In the genomic region with DNA sequence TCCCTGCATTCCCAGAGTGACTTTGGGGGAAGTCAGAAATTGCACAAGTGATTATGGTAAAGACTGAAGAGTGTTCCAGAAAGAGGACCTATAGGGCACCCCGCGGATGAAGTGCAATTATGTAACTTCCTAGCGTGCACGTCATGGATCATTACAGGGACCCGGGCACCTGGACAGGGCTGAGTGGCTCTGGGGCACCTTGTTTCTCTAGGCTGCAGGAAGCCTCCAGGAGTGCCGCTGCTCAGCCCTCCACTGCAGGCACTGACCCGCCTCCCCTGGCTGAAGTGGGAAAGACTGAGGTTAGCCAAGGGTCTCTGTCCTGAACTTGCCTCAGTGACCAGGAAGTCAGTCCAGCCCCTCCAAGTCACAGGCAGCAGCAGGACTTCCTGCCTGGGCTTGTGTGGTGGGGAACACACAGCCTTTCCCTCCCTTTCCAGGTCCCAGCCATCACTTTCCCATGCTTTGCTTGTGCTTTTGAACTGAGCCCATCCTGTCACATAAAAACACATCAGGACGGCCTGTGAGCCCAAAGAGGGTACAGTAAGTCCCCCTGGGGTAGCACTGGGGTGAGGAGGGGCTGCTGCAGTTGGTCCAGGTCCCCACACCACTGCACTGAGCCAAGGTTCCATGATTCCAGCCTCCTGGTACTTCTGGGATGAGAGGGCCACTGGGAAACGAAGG, we compare ENCODE assay signal across 17 cellular contexts. TPM values are rescaled to one million over a fixed set of nuclear protein-coding genes. Genes with fewer than 3 reads are reported as not detected.
DNase-seq lines count a peak whose midpoint lies in the region; ATAC-seq, FAIRE-seq and TF ChIP-seq lines count a peak whose summit lies in the region.
"Had no signal": no experiment of that assay in that cellular context is flagged by ENCODE, and none has a peak within 500 bp of the region (broad histone marks: within the 10 kb centered on the region; RNA-seq: fewer than 3 reads in every experiment).

No MANE protein-coding gene starts in this region.

- no peak for TF ChIP-seq EP300 in H1 (IDR thresholded peaks at IDR 0.05; ENCODE audit: borderline replicate concordance in 1 of 2, low read depth in 2 of 2, low read length in 2 of 2)

- no peak overlapping the region; the same call in 1 of the 2 replicates for H4K8ac ChIP-seq in H1 (ENCODE audit: extremely low read depth, insufficient read depth, low read length)

- no peaks in the 10 kb centered on the region; the same call in 1 of the 2 replicates for H3K23me2 ChIP-seq in H1 (ENCODE audit: low read depth, low read length)

- POLR2A ChIA-PET in H1 (lab: Charles Lee; ENCODE audit: partially characterized antibody), result interaction anchor here (0.8 kb wide), 1 partner anchor 11 kb away, joined by 3 read pairs; no protein-coding TSS in a partner anchor
- POLR2A ChIA-PET in CD8-positive, alpha-beta T cell (lab: Charles Lee), result no interaction called here

- H2AFZ ChIP-seq in GM23338 (no peak overlapping the region), H1 (ENCODE audit: low read length) (no peak overlapping the region)

- no peak overlapping the region for H3K4me3 Mint-ChIP-seq in GM23338
- H3K4me3 Mint-ChIP-seq in CD8-positive, alpha-beta T cell, result no peak overlapping the region
- H3K4me3 Mint-ChIP-seq: B cell had no signal

- TF ChIP-seq POLR2A in H1 (IDR thresholded peaks at IDR 0.05; ENCODE audit: control extremely low read depth in 1 of 2, low read depth in 2 of 2, low read length in 2 of 2), result no peak

- no peak overlapping the region for H3K23ac ChIP-seq in H1 (ENCODE audit: insufficient read length)

- no peak overlapping the region for H4K91ac ChIP-seq in H1 (replicated peaks; ENCODE audit: insufficient read length, low read length)

- no peak overlapping the region; the same call in 1 of the 2 replicates for H2BK12ac ChIP-seq in H1 (ENCODE audit: low read depth, low read length)

- H3K36me3 Mint-ChIP-seq in GM23338 (ENCODE audit: low read depth), result peaks cover 3% of the 10 kb centered on the region; the same call in 1 of the 3 replicates
- H3K36me3 Mint-ChIP-seq in CD8-positive, alpha-beta T cell, result no peaks in the 10 kb centered on the region

- no peak overlapping the region for H3K4me2 ChIP-seq in GM23338
- no peak overlapping the region for H3K4me2 ChIP-seq in H1 (ENCODE audit: insufficient read depth in 1 of 2, low read depth in 2 of 2, low read length in 2 of 2)

- H3K9me3 Mint-ChIP-seq in GM23338, result peaks cover 3% of the 10 kb centered on the region
- H3K9me3 Mint-ChIP-seq in CD8-positive, alpha-beta T cell, result peaks cover 2% of the 10 kb centered on the region

- CTCF ChIA-PET in H1 (lab: Charles Lee; ENCODE audit: partially characterized antibody), result interaction anchor here (0.6 to 2.0 kb wide), 10 partner anchors 14 to 709 kb away, joined by 3 to 16 read pairs (median 4); no protein-coding TSS in a partner anchor
- CTCF ChIA-PET in CD8-positive, alpha-beta T cell (lab: Charles Lee), result interaction anchor here (1.0 to 2.2 kb wide), 2 partner anchors 27 to 109 kb away, joined by 4 to 12 read pairs; no protein-coding TSS in a partner anchor

- H3K4me3 ChIP-seq in GM23338, result no peak overlapping the region
- H3K4me3 ChIP-seq in H1 (ENCODE audit: extremely low read depth in 1 of 4, insufficient read depth in 2 of 4, low read depth in 3 of 4, low read length in 4 of 4), result no peak overlapping the region
- no peak overlapping the region for H3K4me3 ChIP-seq in lower lobe of right lung
- no peak overlapping the region for H3K4me3 ChIP-seq in CD8-positive, alpha-beta T cell (ENCODE audit: low read depth, low read length)
- H3K4me3 ChIP-seq: body of pancreas, SJCRH30, tibial nerve had no signal

- H3K9me3 ChIP-seq in H1 (ENCODE audit: insufficient read depth in 2 of 2, low read depth in 1 of 2, low read length in 1 of 2), result no peaks in the 10 kb centered on the region; a peak in 1 of 4 replicates
- H3K9me3 ChIP-seq in lower lobe of right lung, result no peaks in the 10 kb centered on the region
- H3K9me3 ChIP-seq in CD8-positive, alpha-beta T cell (ENCODE audit: low read length), result no peaks in the 10 kb centered on the region
- H3K9me3 ChIP-seq: body of pancreas, SJCRH30 had no signal

- H3K36me3 ChIP-seq in GM23338 (ENCODE audit: insufficient read depth), result no peaks in the 10 kb centered on the region
- H3K36me3 ChIP-seq in H1 (ENCODE audit: control insufficient read depth in 2 of 4, insufficient read depth in 4 of 4, low read length in 3 of 4), result no peaks in the 10 kb centered on the region
- H3K36me3 ChIP-seq in lower lobe of right lung, result no peaks in the 10 kb centered on the region
- H3K36me3 ChIP-seq in CD8-positive, alpha-beta T cell (ENCODE audit: insufficient read depth, low read length), result no peaks in the 10 kb centered on the region
- H3K36me3 ChIP-seq: SJCRH30, tibial nerve had no signal

- H3K18ac ChIP-seq in H1 (ENCODE audit: extremely low read depth, low read length), result no peak overlapping the region

- H3K9ac ChIP-seq in H1 (replicated peaks in 1 of 4; ENCODE audit: extremely low read depth in 1 of 4, low read depth in 3 of 4, low read length in 3 of 4), result no peak overlapping the region

- no peak for TF ChIP-seq CTCF in GM23338 (conservative IDR thresholded peaks at IDR 0.05; ENCODE audit: low read depth in 2 of 2)
- TF ChIP-seq CTCF in H1 (IDR thresholded peaks at IDR 0.05; ENCODE audit: control extremely low read depth in 1 of 3, insufficient read depth in 1 of 3, low read depth in 1 of 3, low read length in 3 of 3), result no peak
- TF ChIP-seq CTCF in lower lobe of right lung (IDR thresholded peaks at IDR 0.05), result no peak
- no peak for TF ChIP-seq CTCF in CD8-positive, alpha-beta T cell (IDR thresholded peaks at IDR 0.05)

- H2BK15ac ChIP-seq in H1 (ENCODE audit: low read length), result peak overlapping the region; percentile 40; the same call in 1 of the 2 replicates

- intact Hi-C loops in lower lobe of right lung (cut with DNase I), result no loop called here
- intact Hi-C loops in CD8-positive, alpha-beta T cell (cut with DNase I, micrococcal nuclease), result no loop called here

- no peak overlapping the region for H3K14ac ChIP-seq in H1 (ENCODE audit: insufficient read length)

- H3K4me1 ChIP-seq in GM23338 (ENCODE audit: insufficient read depth) (no peaks in the 10 kb centered on the region), H1 (replicated peaks in 1 of 4; ENCODE audit: control insufficient read depth in 3 of 4, insufficient read depth in 4 of 4, low read length in 3 of 4) (no peaks in the 10 kb centered on the region; a peak in 1 of 7 replicates), lower lobe of right lung (peaks cover 12% of the 10 kb centered on the region)
- no peaks in the 10 kb centered on the region for H3K4me1 ChIP-seq in CD8-positive, alpha-beta T cell (ENCODE audit: insufficient read depth, low read length)
- H3K4me1 ChIP-seq: body of pancreas, SJCRH30, tibial nerve had no signal

- H2BK5ac ChIP-seq in H1 (ENCODE audit: low read depth, low read length), result no peak overlapping the region

- H3K4me1 Mint-ChIP-seq in GM23338, result peaks cover 5% of the 10 kb centered on the region
- H3K4me1 Mint-ChIP-seq in CD8-positive, alpha-beta T cell (ENCODE audit: low read depth), result no peaks in the 10 kb centered on the region
- H3K4me1 Mint-ChIP-seq: B cell had no signal

- no peak overlapping the region for H2BK120ac ChIP-seq in H1 (replicated peaks; ENCODE audit: low read depth, low read length)

- H3K27ac Mint-ChIP-seq in GM23338, result no peak overlapping the region
- no peak overlapping the region for H3K27ac Mint-ChIP-seq in CD8-positive, alpha-beta T cell
- H3K27ac Mint-ChIP-seq: B cell had no signal

- ATAC-seq in GM23338 (0 out of 3 replicates have a peak, but pooled peaks have one; percentile 9), lower lobe of right lung (peak; percentile 67 to 78), GM18858 (IDR thresholded peaks at IDR 0.05; ENCODE audit: unreplicated experiment) (no peak), HG03095 (IDR thresholded peaks at IDR 0.05; ENCODE audit: unreplicated experiment) (no peak)
- ATAC-seq in CD8-positive, alpha-beta T cell, result no peak
- ATAC-seq: body of pancreas, HCT116 had no signal

- WGBS in H1 (ENCODE audit: extremely low coverage in 1 of 2, insufficient coverage in 1 of 2, insufficient read length in 1 of 2, insufficient replicate concordance in 2 of 2, low coverage in 1 of 2, low lambda C conversion rate in 2 of 2, missing lambda C conversion rate in 1 of 2), 2 experiments, result 83% methylated on average over 9 of the region's 9 CpGs; no CpG with 5 or more reads in 1 of the 2 experiments

- TF ChIP-seq RAD21 in H1 (IDR thresholded peaks at IDR 0.05 in 1 of 2, conservative IDR thresholded peaks at IDR 0.05 in 1 of 2; ENCODE audit: low read depth in 2 of 2, low read length in 2 of 2), result no peak

- H3K27ac ChIP-seq in GM23338 (ENCODE audit: low read depth) (no peak overlapping the region), H1 (ENCODE audit: low read depth, low read length) (no peak overlapping the region), lower lobe of right lung (peak overlapping the region; percentile 13)
- no peak overlapping the region for H3K27ac ChIP-seq in CD8-positive, alpha-beta T cell (ENCODE audit: low read depth, low read length)
- H3K27ac ChIP-seq: body of pancreas, SJCRH30, tibial nerve had no signal

- no peaks in the 10 kb centered on the region for H3K79me1 ChIP-seq in H1 (ENCODE audit: low read depth, low read length)

- H3K4ac ChIP-seq in H1 (replicated peaks; ENCODE audit: insufficient read length, low read depth, low read length), result no peak overlapping the region

- H4K5ac ChIP-seq in H1 (ENCODE audit: insufficient read length, low read depth, low read length), result no peak overlapping the region

- H3K27me3 ChIP-seq in GM23338 (ENCODE audit: insufficient read depth) (no peaks in the 10 kb centered on the region), H1 (replicated peaks in 1 of 4; ENCODE audit: control insufficient read depth in 3 of 4, extremely low read depth in 1 of 4, insufficient read depth in 3 of 4, low read length in 3 of 4) (no peaks in the 10 kb centered on the region), lower lobe of right lung (ENCODE audit: low read depth) (no peaks in the 10 kb centered on the region)
- no peaks in the 10 kb centered on the region for H3K27me3 ChIP-seq in CD8-positive, alpha-beta T cell (ENCODE audit: insufficient read depth, low read length)
- H3K27me3 ChIP-seq: body of pancreas, SJCRH30, tibial nerve had no signal

- DNase-seq in AML-193 (lab: John Stamatoyannopoulos, UW) (peak; percentile 38 to 41), GM23338 (ENCODE audit: low spot score) (no peak), H1 (ENCODE audit: low read depth in 1 of 2, low spot score in 2 of 2) (no peak), lower lobe of right lung (no peak), NCI-H2107 treated with DMSO at 0.1 percent for 48 hours (lab: John Stamatoyannopoulos, UW; ENCODE audit: unreplicated experiment) (no peak)
- DNase-seq in CD8-positive, alpha-beta T cell, result no peak
- DNase-seq: activated naive CD4-positive, alpha-beta T cell treated with anti-CD3 and anti-CD28 coated beads, Interleukin-2, amount 50 U/mL, for 16 hours; DMS 273 treated with DMSO at 0.1 percent for 48 hours; NCI-H2107; stimulated activated CD4-positive, alpha-beta T cell treated with anti-CD3 and anti-CD28 coated beads, Interleukin-4, amount 100 ng/mL, for 4 hours had no signal

- no peak overlapping the region for H2BK20ac ChIP-seq in H1 (ENCODE audit: low read length)

- FAIRE-seq in H1 (lab: Jason Lieb, UNC), result no peak

- H3K9me2 ChIP-seq in GM23338 (ENCODE audit: insufficient read depth), result no peaks in the 10 kb centered on the region

- peaks cover 10% of the 10 kb centered on the region for H3K27me3 Mint-ChIP-seq in GM23338 (ENCODE audit: insufficient read depth, low read depth, poor library complexity)
- no peaks in the 10 kb centered on the region for H3K27me3 Mint-ChIP-seq in CD8-positive, alpha-beta T cell (ENCODE audit: low read depth)
- H3K27me3 Mint-ChIP-seq: B cell had no signal

- H3K56ac ChIP-seq in H1 (replicated peaks; ENCODE audit: insufficient read length, low read depth, low read length), result no peak overlapping the region

- no peaks in the 10 kb centered on the region for H3F3A ChIP-seq in GM23338 (replicated peaks; ENCODE audit: low read depth)

- H4K20me1 ChIP-seq in GM23338 (replicated peaks; ENCODE audit: insufficient read depth) (no peaks in the 10 kb centered on the region; the same call in 1 of the 2 replicates), H1 (replicated peaks in 1 of 2; ENCODE audit: control insufficient read depth in 1 of 2, insufficient read depth in 2 of 2, low read length in 2 of 2) (no peaks in the 10 kb centered on the region)

- H2AK5ac ChIP-seq in H1 (ENCODE audit: low read depth, low read length), result no peak overlapping the region

- H3K79me2 ChIP-seq in GM23338 (replicated peaks; ENCODE audit: insufficient read depth), result no peaks in the 10 kb centered on the region
- H3K79me2 ChIP-seq in H1 (ENCODE audit: control insufficient read depth in 1 of 2, insufficient read depth in 2 of 2, low read length in 2 of 2), result no peaks in the 10 kb centered on the region

RNA-seq across cellular contexts. Expression of a gene that starts 19.7 kb away (rescaled TPM):
- 15.2 and 24.4 TPM in 2 replicates for total RNA-seq in GM23338 (2014; rRNA removed; shearing (Covaris generic))
- polyA plus RNA-seq in GM23338 (2016; fragmentation: Nextera tagmentation; extraction: Ambion mirVana) (3.9 and 6.1 TPM in 2 replicates), H1 (2011; rRNA removed) (14.0 and 18.0 TPM in 2 replicates)
- total RNA-seq in H1 (2021; fragmentation: NEBNext Ultra II Directional; extraction: Animal tissue kit (Norgen Biotek cat#: 25700)), result 12.5 and 13.5 TPM in 2 replicates
- polyA plus RNA-seq in H1 (2011; cell fraction: cytosol; rRNA removed), result 9.3 TPM
- polyA plus RNA-seq in H1 (2011; cell fraction: nucleus; rRNA removed), result 13.4 TPM
- 6.0 to 11.8 TPM (median 10.0 TPM) in 4 replicates for polyA plus RNA-seq in H1 (2012, experiment 1 of 2)
- polyA plus RNA-seq in H1 (2012, experiment 2 of 2), result 9.3 TPM
- 15.8 TPM for polyA plus RNA-seq in H1 (2013, experiment 1 of 2)
- 16.5 TPM for polyA plus RNA-seq in H1 (2013, experiment 2 of 2)
- polyA minus RNA-seq in H1 (2011; rRNA and poly(A)+ RNA removed), result 9.2 and 9.9 TPM in 2 replicates
- 4.5 TPM for polyA minus RNA-seq in H1 (2011; cell fraction: cytosol; rRNA and poly(A)+ RNA removed)
- polyA minus RNA-seq in H1 (2011; cell fraction: nucleus; rRNA and poly(A)+ RNA removed), result 9.7 TPM
- total RNA-seq in lower lobe of right lung, result 22.2 TPM
- total RNA-seq in CD8-positive, alpha-beta T cell, result 10 to 100 TPM; 21.3 to 23.5 TPM

RNA-seq across cellular contexts. Expression of a gene that starts 49.2 kb away (rescaled TPM):
- total RNA-seq in GM23338 (2014; rRNA removed; shearing (Covaris generic)), result 16.4 and 17.4 TPM in 2 replicates
- polyA plus RNA-seq in GM23338 (2016; fragmentation: Nextera tagmentation; extraction: Ambion mirVana) (15.2 and 16.2 TPM in 2 replicates), H1 (2011; rRNA removed) (8.9 and 12.0 TPM in 2 replicates)
- 16.6 and 18.2 TPM in 2 replicates for total RNA-seq in H1 (2021; fragmentation: NEBNext Ultra II Directional; extraction: Animal tissue kit (Norgen Biotek cat#: 25700))
- polyA plus RNA-seq in H1 (2011; cell fraction: cytosol; rRNA removed), result 15.1 TPM
- 4.6 TPM for polyA plus RNA-seq in H1 (2011; cell fraction: nucleus; rRNA removed)
- 13.5 to 22.6 TPM (median 16.4 TPM) in 4 replicates for polyA plus RNA-seq in H1 (2012, experiment 1 of 2)
- polyA plus RNA-seq in H1 (2012, experiment 2 of 2), result 4.7 TPM
- polyA plus RNA-seq in H1 (2013, experiment 1 of 2), result 13.1 TPM
- polyA plus RNA-seq in H1 (2013, experiment 2 of 2), result 14.6 TPM
- 5.5 and 6.5 TPM in 2 replicates for polyA minus RNA-seq in H1 (2011; rRNA and poly(A)+ RNA removed)
- polyA minus RNA-seq in H1 (2011; cell fraction: cytosol; rRNA and poly(A)+ RNA removed), result 5.9 TPM
- 3.3 TPM for polyA minus RNA-seq in H1 (2011; cell fraction: nucleus; rRNA and poly(A)+ RNA removed)
- 65.8 TPM for total RNA-seq in lower lobe of right lung
- total RNA-seq in CD8-positive, alpha-beta T cell, result 1 to 10 TPM; 3.1 to 3.2 TPM

Comparison
In these comparisons a context has a peak if more than half of its experiments do, and no peak if none do; other contexts are left out.
1. DNase-seq: peak in AML-193 (2 of 2); none in GM23338 (single experiment), H1 (0 of 2), lower lobe of right lung (single experiment), CD8-positive, alpha-beta T cell (0 of 7) and NCI-H2107 treated with DMSO at 0.1 percent for 48 hours (single experiment).
2. ATAC-seq: peak in GM23338 (single experiment) and lower lobe of right lung (2 of 2); none in CD8-positive, alpha-beta T cell (single experiment), GM18858 (single experiment) and HG03095 (single experiment).